Comparison of ENCODE assay signal across 28 cellular contexts in genomic region chr11:118078972-118079411, GRCh38. TPM values are rescaled to one million over a fixed set of nuclear protein-coding genes. Genes with fewer than 3 reads are reported as not detected.
DNase-seq lines count a peak whose midpoint lies in the region; ATAC-seq, FAIRE-seq and TF ChIP-seq lines count a peak whose summit lies in the region.
"Had no signal": no experiment of that assay in that cellular context is flagged by ENCODE, and none has a peak within 500 bp of the region (broad histone marks: within the 10 kb centered on the region; RNA-seq: fewer than 3 reads in every experiment).

No MANE protein-coding gene starts in this region.

- intact Hi-C loops in Caco-2 (cut with micrococcal nuclease; ENCODE audit: unreplicated experiment), result loop anchor here (5.0 kb wide), 1 partner anchor 63 kb away; no protein-coding TSS in a partner anchor

- no peak for FAIRE-seq in GM12892 (lab: Jason Lieb, UNC)
- FAIRE-seq: astrocyte, K562, TTC549 had no signal

- H3K4me3 ChIP-seq in Caco-2 (ENCODE audit: low read depth, low read length) (no peak overlapping the region), esophagus (ENCODE audit: low read depth in 1 of 2, low read length in 2 of 2) (peak overlapping the region; percentile 39 to 68), foreskin fibroblast (ENCODE audit: low read depth in 1 of 2, low read length in 2 of 2) (no peak overlapping the region)
- H3K4me3 ChIP-seq: K562, right lobe of liver, testis had no signal

- CTCF ChIA-PET in Caco-2 (lab: Charles Lee), result interaction anchor here (0.7 to 1.8 kb wide), 3 partner anchors 9 to 1189 kb away, joined by 3 to 7 read pairs (median 5); no protein-coding TSS in a partner anchor

- peak overlapping the region; percentile 59 for H3K4me3 Mint-ChIP-seq in Caco-2 (ENCODE audit: unreplicated experiment)
- no peak overlapping the region for H3K4me3 Mint-ChIP-seq in neural crest cell
- H3K4me3 Mint-ChIP-seq: activated T-cell treated with anti-CD3 and anti-CD28 coated beads, Interleukin-2, amount 50 U/mL, for 72 hours; stimulated activated memory B cell treated with anti-CD40 and anti-IgM and Interleukin-4, amounts not matched to agents 10 μg/mL and 1 μg/mL and 100 μg/mL, for 72 hours had no signal

- no peak overlapping the region for H3K27ac ChIP-seq in esophagus (ENCODE audit: low read depth in 2 of 2, low read length in 1 of 2)
- H3K27ac ChIP-seq: right lobe of liver, testis had no signal

- POLR2A ChIA-PET in Caco-2 (lab: Charles Lee), result interaction anchor here (1.0 kb wide), 1 partner anchor 12 kb away, joined by 4 read pairs; no protein-coding TSS in a partner anchor

- H3K27me3 ChIP-seq in Caco-2 (replicated peaks; ENCODE audit: control insufficient read depth, insufficient read depth, low read length), result no peaks in the 10 kb centered on the region
- no peaks in the 10 kb centered on the region for H3K27me3 ChIP-seq in esophagus (ENCODE audit: control insufficient read depth in 1 of 2, insufficient read depth in 2 of 2, low read length in 2 of 2)
- H3K27me3 ChIP-seq: right lobe of liver, testis had no signal

- H3K36me3 Mint-ChIP-seq in Caco-2 (ENCODE audit: insufficient read depth, unreplicated experiment) (peaks cover 18% of the 10 kb centered on the region), neural crest cell (ENCODE audit: low read depth) (no peaks in the 10 kb centered on the region)
- H3K36me3 Mint-ChIP-seq: activated naive CD4-positive, alpha-beta T cell treated with anti-CD3 and anti-CD28 coated beads, Interleukin-2, amount 50 U/mL, for 72 hours; stimulated activated memory B cell treated with anti-CD40 and anti-IgM and Interleukin-4, amounts not matched to agents 10 μg/mL and 1 μg/mL and 100 μg/mL, for 72 hours had no signal

- WGBS in esophagus, 2 donors, result 58 to 62% methylated on average over 4 of the region's 4 CpGs

- H3K36me3 ChIP-seq in Caco-2 (ENCODE audit: control insufficient read depth, insufficient read depth, low read length) (peaks cover 5% of the 10 kb centered on the region), esophagus (ENCODE audit: control insufficient read depth in 2 of 2, insufficient read depth in 2 of 2, low read length in 1 of 2) (peaks cover 0 to 8% of the 10 kb centered on the region in 2 donors)
- H3K36me3 ChIP-seq: right lobe of liver had no signal

- TF ChIP-seq POLR2A in GM12892 (IDR thresholded peaks at IDR 0.05; ENCODE audit: low read depth, low read length), result no peak

- DNase-seq in Caco-2 (peak in 1 of 2 experiments; percentile 66), NCI-H526 (lab: John Stamatoyannopoulos, UW) (peak; percentile 35 to 75), neural crest cell (ENCODE audit: low read depth, low spot score) (no peak), GM12892 (ENCODE audit: insufficient read length) (no peak), NCI-H2171 treated with DMSO at 0.1 percent for 48 hours (lab: John Stamatoyannopoulos, UW) (no peak), foreskin fibroblast (no peak)
- DNase-seq: C1 segment of cervical spinal cord; DMS53; effector CD8-positive, alpha-beta T cell; H7; MV-4-11; NCI-H2029; NCI-H510A treated with DMSO at 0.1 percent for 48 hours; right lobe of liver; Right ventricle myocardium superior; testis had no signal

- H3K27me3 Mint-ChIP-seq in Caco-2 (ENCODE audit: insufficient read depth, unreplicated experiment) (no peaks in the 10 kb centered on the region), neural crest cell (ENCODE audit: low read depth) (no peaks in the 10 kb centered on the region)

- no peak for TF ChIP-seq CTCF in Caco-2 (IDR thresholded peaks at IDR 0.05; ENCODE audit: insufficient read depth in 1 of 2, low read depth in 1 of 2, low read length in 1 of 2, severe bottlenecking in 1 of 2, unreplicated experiment in 1 of 2)
- no peak for TF ChIP-seq CTCF in neural crest cell (conservative IDR thresholded peaks at IDR 0.05)
- no peak for TF ChIP-seq CTCF in foreskin fibroblast (IDR thresholded peaks at IDR 0.05; ENCODE audit: low read depth, low read length)

- BruUV-seq in Caco-2 (replicated peaks; lab: Mats Ljungman, UMichigan), result no TSS peak

- H3K9me3 ChIP-seq in Caco-2 (no peaks in the 10 kb centered on the region), esophagus (ENCODE audit: control insufficient read depth in 2 of 2, insufficient read depth in 1 of 2, low read depth in 1 of 2, low read length in 1 of 2) (peaks cover 0 to 4% of the 10 kb centered on the region in 2 donors)
- H3K9me3 ChIP-seq: right lobe of liver, testis had no signal

- H3K4me1 ChIP-seq in Caco-2 (peaks cover 47% of the 10 kb centered on the region), esophagus (ENCODE audit: control insufficient read depth in 2 of 2, insufficient read depth in 2 of 2, low read length in 1 of 2) (peaks cover 4 to 18% of the 10 kb centered on the region in 2 donors)
- H3K4me1 ChIP-seq: right lobe of liver had no signal

- H3K9me3 Mint-ChIP-seq in Caco-2 (ENCODE audit: unreplicated experiment) (no peaks in the 10 kb centered on the region), neural crest cell (no peaks in the 10 kb centered on the region)
- H3K9me3 Mint-ChIP-seq: activated naive CD4-positive, alpha-beta T cell treated with anti-CD3 and anti-CD28 coated beads, Interleukin-2, amount 50 U/mL, for 72 hours; activated T-cell treated with anti-CD3 and anti-CD28 coated beads, Interleukin-2, amount 50 U/mL, for 72 hours; stimulated activated memory B cell treated with anti-CD40 and anti-IgM and Interleukin-4, amounts not matched to agents 10 μg/mL and 1 μg/mL and 100 μg/mL, for 72 hours had no signal

- no peak for ATAC-seq in HG02678 (IDR thresholded peaks at IDR 0.05; ENCODE audit: unreplicated experiment)
- ATAC-seq: activated naive CD4-positive, alpha-beta T cell treated with anti-CD3 and anti-CD28 coated beads, Interleukin-2, amount 50 U/mL, for 72 hours; K562; right lobe of liver; stimulated activated memory B cell treated with anti-CD40 and anti-IgM and Interleukin-4, amounts not matched to agents 10 μg/mL and 1 μg/mL and 100 μg/mL, for 72 hours had no signal

- H3K27ac Mint-ChIP-seq in Caco-2 (ENCODE audit: unreplicated experiment), result peak overlapping the region; percentile 98
- peak overlapping the region; percentile 43 for H3K27ac Mint-ChIP-seq in neural crest cell (ENCODE audit: unreplicated experiment)
- H3K27ac Mint-ChIP-seq: activated naive CD4-positive, alpha-beta T cell treated with anti-CD3 and anti-CD28 coated beads, Interleukin-2, amount 50 U/mL, for 72 hours; activated T-cell treated with anti-CD3 and anti-CD28 coated beads, Interleukin-2, amount 50 U/mL, for 72 hours; stimulated activated memory B cell treated with anti-CD40 and anti-IgM and Interleukin-4, amounts not matched to agents 10 μg/mL and 1 μg/mL and 100 μg/mL, for 72 hours had no signal

- peaks cover 60% of the 10 kb centered on the region for H3K4me1 Mint-ChIP-seq in Caco-2 (ENCODE audit: low read depth, unreplicated experiment)
- peaks cover 60% of the 10 kb centered on the region for H3K4me1 Mint-ChIP-seq in neural crest cell

RNA-seq across cellular contexts. Expression of gene TMPRSS4, which starts 2.1 kb away (rescaled TPM):
- total RNA-seq in Caco-2 (2022) (83.2 and 86.4 TPM in 2 replicates), neural crest cell (not detected in 2 replicates)
- polyA plus RNA-seq in esophagus, result 100 to 1,000 TPM; 101 to 129 TPM
- not detected for polyA plus RNA-seq in GM12892 (2012; ENCODE audit: missing spikeins)
- total RNA-seq: activated naive CD4-positive, alpha-beta T cell treated with anti-CD3 and anti-CD28 coated beads, Interleukin-2, amount 50 U/mL, for 72 hours; astrocyte; fibroblast of lung; mononuclear cell; osteoblast; Right ventricle myocardium superior had no signal
- polyA plus RNA-seq: fibroblast of lung had no signal

RNA-seq across cellular contexts. Expression of gene SMIM35, which starts 7.8 kb away (rescaled TPM):
- total RNA-seq in Caco-2 (2022) (not detected in 2 replicates), neural crest cell (not detected in 2 replicates)
- under 1 TPM; 0.01 to 0.02 TPM for polyA plus RNA-seq in esophagus
- not detected for polyA plus RNA-seq in GM12892 (2012; ENCODE audit: missing spikeins)
- total RNA-seq: activated naive CD4-positive, alpha-beta T cell treated with anti-CD3 and anti-CD28 coated beads, Interleukin-2, amount 50 U/mL, for 72 hours; astrocyte; fibroblast of lung; H7; K562; liver; osteoblast; right lobe of liver; Right ventricle myocardium superior had no signal
- polyA plus RNA-seq: fibroblast of lung had no signal

Comparison
In these comparisons a context has a peak if more than half of its experiments do, and no peak if none do; other contexts are left out.
1. DNase-seq: peak in NCI-H526 (2 of 2); none in neural crest cell (single experiment), GM12892 (single experiment), NCI-H2171 treated with DMSO at 0.1 percent for 48 hours (single experiment) and foreskin fibroblast (0 of 2).
2. H3K4me3 ChIP-seq: peak in esophagus (2 of 2); none in Caco-2 (single experiment) and foreskin fibroblast (0 of 2).
3. RNA of gene TMPRSS4, which starts 2.1 kb away (total RNA-seq): 83.2 to 86.4 TPM in Caco-2; not detected in neural crest cell; every median in the first group is over 10 times any median in the second.